23 cellular contexts compared by ENCODE assay signal in the genomic region with DNA sequence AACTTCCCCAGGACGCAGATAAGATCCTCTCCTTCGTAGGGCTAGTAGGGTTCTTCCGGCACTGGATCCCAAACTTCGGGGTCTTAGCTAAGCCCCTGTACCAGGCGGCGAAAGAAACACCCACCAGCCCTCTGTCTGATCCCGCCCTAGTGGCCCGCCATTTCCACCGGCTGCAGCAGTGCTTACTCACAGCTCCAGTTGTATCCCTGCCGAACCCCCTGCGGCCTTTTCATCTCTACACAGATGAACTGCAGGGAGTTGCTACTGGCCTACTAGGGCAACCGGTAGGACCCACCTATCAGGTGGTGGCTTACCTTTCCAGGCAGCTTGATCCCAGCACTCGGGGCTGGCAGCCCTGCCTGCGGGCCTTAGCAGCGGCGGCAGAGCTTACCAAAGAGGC.
"Had no signal": no experiment of that assay in that cellular context is flagged by ENCODE, and none has a peak within 500 bp of the region (broad histone marks: within the 10 kb centered on the region; RNA-seq: fewer than 3 reads in every experiment).

No MANE protein-coding gene starts in this region.

- ATAC-seq: esophagus mucosa; gastrocnemius medialis; left cardiac atrium; left lung; naive thymus-derived CD4-positive, alpha-beta T cell; psoas muscle; right cardiac atrium; stimulated activated naive B cell treated with anti-CD40 and anti-IgM and Interleukin-4, amounts not matched to agents 10 μg/mL and 1 μg/mL and 100 μg/mL, for 72 hours had no signal

- H3K9me3 ChIP-seq: gastrocnemius medialis, thoracic aorta, tibial nerve had no signal

- H3K27ac ChIP-seq: dorsolateral prefrontal cortex, epithelial cell of prostate, gastrocnemius medialis, left lung, neural progenitor cell, psoas muscle, skin epidermis, thoracic aorta, tibial nerve, upper lobe of left lung had no signal

- H3K4me1 ChIP-seq: gastrocnemius medialis, left lung, neural progenitor cell, psoas muscle, tibial nerve, upper lobe of left lung had no signal

- H3K4me3 ChIP-seq: dorsolateral prefrontal cortex, gastrocnemius medialis, left lung, neural progenitor cell, psoas muscle, skin epidermis, thoracic aorta, tibial nerve, upper lobe of left lung had no signal

- H3K27me3 ChIP-seq: gastrocnemius medialis, left lung, neural progenitor cell, tibial nerve, upper lobe of left lung had no signal

- DNase-seq: effector CD8-positive, alpha-beta T cell; endodermal cell; foreskin fibroblast; gastrocnemius medialis; head of caudate nucleus; left cardiac atrium; mesenchymal stem cell; midbrain; naive thymus-derived CD4-positive, alpha-beta T cell; stimulated activated CD4-positive, alpha-beta T cell treated with anti-CD3 and anti-CD28 coated beads, Interleukin-15, amount 100 ng/mL, for 24 hours; stimulated activated CD4-positive, alpha-beta T cell treated with anti-CD3 and anti-CD28 coated beads, Interleukin-2, amount 100 ng/mL, for 48 hours; stimulated activated naive B cell treated with anti-CD40 and anti-IgM and Interleukin-4, amounts not matched to agents 10 μg/mL and 1 μg/mL and 100 μg/mL, for 72 hours had no signal

- H3K36me3 ChIP-seq: gastrocnemius medialis, left lung, neural progenitor cell, thoracic aorta, tibial nerve, upper lobe of left lung had no signal
